8 cellular contexts compared by ENCODE assay signal in genomic region chr5:80481019-80481893, GRCh38. TPM values are rescaled to one million over a fixed set of nuclear protein-coding genes. Genes with fewer than 3 reads are reported as not detected.
DNase-seq lines count a peak whose midpoint lies in the region; ATAC-seq and TF ChIP-seq lines count a peak whose summit lies in the region.

No MANE protein-coding gene starts in this region.

- TF ChIP-seq CTCF in WERI-Rb-1 (IDR thresholded peaks at IDR 0.05; ENCODE audit: low read depth, low read length) (peak; percentile 85), fibroblast of the aortic adventitia (IDR thresholded peaks at IDR 0.05; ENCODE audit: insufficient read depth, low read length) (peak; percentile 87)

- DNase-seq in DMS53 (lab: John Stamatoyannopoulos, UW) (peak; percentile 82), NCI-H146 treated with DMSO at 0.1 percent for 48 hours (lab: John Stamatoyannopoulos, UW; ENCODE audit: unreplicated experiment) (peak; percentile 12), WERI-Rb-1 (peak; percentile 58), fibroblast of the aortic adventitia (ENCODE audit: low read depth) (peak; percentile 71), retina (peak; percentile 20)
- DNase-seq in activated CD4-positive, CD25-positive, alpha-beta regulatory T cell treated with anti-CD3 and anti-CD28 coated beads, Interleukin-2, amount 50 U/mL, for 72 hours: no peak

- no peaks in the 10 kb centered on the region for H3K27me3 ChIP-seq in WERI-Rb-1 (ENCODE audit: insufficient read depth, low read depth, severe bottlenecking)

- H3K27ac ChIP-seq in WERI-Rb-1: no peak overlapping the region; the same call in 1 of the 2 replicates

- H3K9me3 ChIP-seq in WERI-Rb-1 (ENCODE audit: severe bottlenecking): no peaks in the 10 kb centered on the region

- ATAC-seq in GM21447 (IDR thresholded peaks at IDR 0.05; ENCODE audit: unreplicated experiment) (peak; percentile 74), HG02973 (IDR thresholded peaks at IDR 0.05; ENCODE audit: unreplicated experiment) (no peak)

- no peaks in the 10 kb centered on the region; the same call in 1 of the 2 replicates for H3K36me3 ChIP-seq in WERI-Rb-1

- H3K4me3 ChIP-seq in WERI-Rb-1 (ENCODE audit: low read depth, low read length): no peak overlapping the region
- no peak overlapping the region for H3K4me3 ChIP-seq in fibroblast of the aortic adventitia (ENCODE audit: low read depth, low read length)

RNA-seq across cellular contexts. Expression of gene FAM151B, which starts 6.6 kb away (rescaled TPM):
- 6.8 and 11.2 TPM in 2 replicates for total RNA-seq in fibroblast of the aortic adventitia (ENCODE audit: low replicate concordance)
